ENCODE assay signal across 25 cellular contexts in genomic region chr2:112061299-112061698, GRCh38. TPM values are rescaled to one million over a fixed set of nuclear protein-coding genes. Genes with fewer than 3 reads are reported as not detected.
A peak's percentile ranks its signal among the peaks of the same experiment; 100 is the strongest.
DNase-seq lines count a peak whose midpoint lies in the region; ATAC-seq and TF ChIP-seq lines count a peak whose summit lies in the region.
"Had no signal": no experiment of that assay in that cellular context is flagged by ENCODE, and none has a peak within 500 bp of the region (broad histone marks: within the 10 kb centered on the region; RNA-seq: fewer than 3 reads in every experiment).

No MANE protein-coding gene starts in this region.

- TF ChIP-seq CTCF in left ventricle myocardium inferior (IDR thresholded peaks at IDR 0.05; ENCODE audit: borderline replicate concordance) (no peak), spleen (IDR thresholded peaks at IDR 0.05 in 8 of 11, conservative IDR thresholded peaks at IDR 0.05 in 3 of 11) (no peak)

- TF ChIP-seq POLR2A in spleen (IDR thresholded peaks at IDR 0.05): no peak

- ATAC-seq in right cardiac atrium (no peak), GM19023 (IDR thresholded peaks at IDR 0.05; ENCODE audit: unreplicated experiment) (no peak)
- no peak for ATAC-seq in activated naive CD8-positive, alpha-beta T cell treated with anti-CD3 and anti-CD28 coated beads, Interleukin-2, amount 50 U/mL, for 24 hours
- ATAC-seq: CD8-positive, alpha-beta T cell; GM12878; PC-3 had no signal

- H3K9me3 Mint-ChIP-seq in activated naive CD8-positive, alpha-beta T cell treated with anti-CD3 and anti-CD28 coated beads, Interleukin-2, amount 50 U/mL, for 24 hours: peaks cover 24% of the 10 kb centered on the region
- H3K9me3 Mint-ChIP-seq: CD8-positive, alpha-beta T cell had no signal

- H3K27me3 Mint-ChIP-seq in activated naive CD8-positive, alpha-beta T cell treated with anti-CD3 and anti-CD28 coated beads, Interleukin-2, amount 50 U/mL, for 24 hours: no peaks in the 10 kb centered on the region
- H3K27me3 Mint-ChIP-seq: B cell had no signal

- H3K27me3 ChIP-seq in left ventricle myocardium inferior (ENCODE audit: low read depth): no peaks in the 10 kb centered on the region
- no peaks in the 10 kb centered on the region for H3K27me3 ChIP-seq in right cardiac atrium (ENCODE audit: control insufficient read depth, insufficient read depth)
- H3K27me3 ChIP-seq in spleen (replicated peaks in 1 of 7): no peaks in the 10 kb centered on the region

- 70% methylated on average over 1 of the region's 1 CpG for WGBS in right cardiac atrium
- WGBS in spleen, 5 donors: 84 to 89% (median 85%) methylated on average over 1 of the region's 1 CpG

- peak overlapping the region; percentile 68 for H3K27ac Mint-ChIP-seq in activated naive CD8-positive, alpha-beta T cell treated with anti-CD3 and anti-CD28 coated beads, Interleukin-2, amount 50 U/mL, for 24 hours
- H3K27ac Mint-ChIP-seq: B cell; CD8-positive, alpha-beta T cell had no signal

- no peak for DNase-seq in left ventricle myocardium inferior
- no peak for DNase-seq in right cardiac atrium
- DNase-seq in activated naive CD8-positive, alpha-beta T cell treated with anti-CD3 and anti-CD28 coated beads, Interleukin-2, amount 50 U/mL, for 24 hours: no peak
- DNase-seq in lung microvascular endothelial cell (ENCODE audit: low read depth in 2 of 2): peak; percentile 35 to 45
- no peak for DNase-seq in spleen
- DNase-seq in activated T-cell treated with anti-CD3 and anti-CD28 coated beads for 4 hours: no peak
- DNase-seq: Caco-2; CD8-positive, alpha-beta T cell; DMS79; EL; GDM1; HCEC 1CT; KBM-7; MV-4-11; NCI-H1105 treated with DMSO at 0.1 percent for 48 hours; NCI-H146; NCI-H1930; NCI-H446; NCI-H524 treated with DMSO at 0.1 percent for 48 hours; NCI-H774; PC-3 had no signal

- intact Hi-C loops in left ventricle myocardium inferior (cut with micrococcal nuclease): no loop called here
- intact Hi-C loops in right cardiac atrium (cut with DNase I): no loop called here
- intact Hi-C loops in spleen (cut with DNase I; ENCODE audit: low total_unique reads): no loop called here

- peak overlapping the region; percentile 20 for H3K27ac ChIP-seq in left ventricle myocardium inferior (replicated peaks)
- H3K27ac ChIP-seq in right cardiac atrium (ENCODE audit: low read length): no peak overlapping the region
- peak overlapping the region in 5 of 8 donors; percentile 5 to 26 (median 14) for H3K27ac ChIP-seq in spleen
- H3K27ac ChIP-seq: C4-2B had no signal

- H3K36me3 ChIP-seq in left ventricle myocardium inferior (peaks cover 47% of the 10 kb centered on the region), spleen (peaks cover 0 to 72% (median 44%) of the 10 kb centered on the region in 6 donors)

- peaks cover 65% of the 10 kb centered on the region for H3K4me1 Mint-ChIP-seq in activated naive CD8-positive, alpha-beta T cell treated with anti-CD3 and anti-CD28 coated beads, Interleukin-2, amount 50 U/mL, for 24 hours

- H3K9me3 ChIP-seq in left ventricle myocardium inferior (replicated peaks): no peaks in the 10 kb centered on the region
- no peaks in the 10 kb centered on the region for H3K9me3 ChIP-seq in right cardiac atrium (ENCODE audit: control insufficient read depth, low read length)
- H3K9me3 ChIP-seq in spleen: no peaks in the 10 kb centered on the region
- H3K9me3 ChIP-seq: Caco-2 had no signal

- H3K4me3 Mint-ChIP-seq in activated naive CD8-positive, alpha-beta T cell treated with anti-CD3 and anti-CD28 coated beads, Interleukin-2, amount 50 U/mL, for 24 hours: no peak overlapping the region
- H3K4me3 Mint-ChIP-seq: B cell; CD8-positive, alpha-beta T cell had no signal

- H3K4me1 ChIP-seq in left ventricle myocardium inferior: peaks cover 29% of the 10 kb centered on the region
- H3K4me1 ChIP-seq in right cardiac atrium (ENCODE audit: control insufficient read depth, insufficient read depth, low read length): peaks cover 5% of the 10 kb centered on the region
- peaks cover 14 to 88% (median 44%) of the 10 kb centered on the region in 6 donors for H3K4me1 ChIP-seq in spleen

- H3K36me3 Mint-ChIP-seq in activated naive CD8-positive, alpha-beta T cell treated with anti-CD3 and anti-CD28 coated beads, Interleukin-2, amount 50 U/mL, for 24 hours (ENCODE audit: low read depth): peaks cover 50% of the 10 kb centered on the region

- H3K4me3 ChIP-seq in left ventricle myocardium inferior (no peak overlapping the region), right cardiac atrium (ENCODE audit: low read length) (no peak overlapping the region), spleen (no peak overlapping the region)
- H3K4me3 ChIP-seq: GM12878 had no signal

RNA-seq across cellular contexts. Expression of gene TMEM87B, which starts 6.2 kb away (rescaled TPM):
- total RNA-seq in left ventricle myocardium inferior: 5.7 TPM
- total RNA-seq in right cardiac atrium: 10 to 100 TPM in 1 of 4 donors, 1 to 10 TPM in 3; 7.2 to 10.8 (median 9.7) TPM
- 4.4 TPM for polyA plus RNA-seq in right cardiac atrium
- 24.2 and 32.3 TPM in 2 replicates for total RNA-seq in lung microvascular endothelial cell
- 10 to 100 TPM; 30.6 to 39.9 (median 35.4) TPM for total RNA-seq in spleen
- polyA plus RNA-seq in spleen: 10 to 100 TPM; 10.4 to 10.9 (median 10.8) TPM

Comparison
In these comparisons a context has a peak if more than half of its experiments do, and no peak if none do; other contexts are left out.
1. DNase-seq: peak in lung microvascular endothelial cell (2 of 2); none in left ventricle myocardium inferior (single experiment), right cardiac atrium (0 of 3), activated naive CD8-positive, alpha-beta T cell treated with anti-CD3 and anti-CD28 coated beads, Interleukin-2, amount 50 U/mL, for 24 hours (single experiment), spleen (single experiment) and activated T-cell treated with anti-CD3 and anti-CD28 coated beads for 4 hours (single experiment).